Comparison of ENCODE assay signal across 8 cellular contexts in the genomic region with DNA sequence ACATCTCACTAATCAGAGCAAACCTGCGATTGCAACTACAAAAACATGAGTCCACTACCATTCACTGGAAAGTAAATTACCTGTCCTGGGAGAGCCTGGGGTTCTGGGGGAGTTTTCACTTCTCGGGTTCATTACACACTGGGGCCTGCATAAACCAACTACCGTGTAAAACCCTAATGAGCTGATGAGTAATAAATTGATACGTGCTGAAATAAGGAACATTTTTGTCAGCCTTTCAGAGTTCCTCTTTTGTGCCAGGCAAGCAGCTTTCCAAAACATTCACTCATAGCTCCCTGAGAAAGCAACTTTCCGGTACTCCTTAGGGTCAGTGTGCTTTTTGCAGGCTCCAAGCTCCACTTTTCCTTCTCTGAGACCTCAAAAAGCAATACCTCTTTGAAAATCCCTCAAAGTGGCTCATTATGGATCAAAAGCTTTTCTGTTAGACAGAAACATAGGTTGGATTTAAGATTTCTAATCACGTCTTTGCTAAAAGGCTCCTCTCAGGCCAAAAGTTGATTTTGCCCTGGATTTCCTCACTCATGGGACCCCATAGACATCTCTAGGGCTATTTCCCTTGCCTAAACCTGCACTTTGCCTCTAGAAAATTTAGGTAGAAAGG.
DNase-seq lines count a peak whose midpoint lies in the region; ATAC-seq and TF ChIP-seq lines count a peak whose summit lies in the region.

No MANE protein-coding gene starts in this region.

- no peak overlapping the region for H3K4me3 Mint-ChIP-seq in WTC11
- no peak overlapping the region for H3K4me3 Mint-ChIP-seq in natural killer cell treated with Interleukin-12 subunit alpha and Interleukin-12 subunit beta and Interleukin-15 and Interleukin-18, amount 100 ng/mL, for 72 hours

- POLR2A ChIA-PET in WTC11 (lab: Charles Lee) = no interaction called here

- no peaks in the 10 kb centered on the region for H3K27me3 Mint-ChIP-seq in WTC11 (ENCODE audit: low read depth)
- no peaks in the 10 kb centered on the region for H3K27me3 Mint-ChIP-seq in natural killer cell treated with Interleukin-12 subunit alpha and Interleukin-12 subunit beta and Interleukin-15 and Interleukin-18, amount 100 ng/mL, for 72 hours

- CTCF ChIA-PET in WTC11 (lab: Charles Lee) = interaction anchor here (1.1 kb wide), 1 partner anchor 56 kb away, joined by 3 read pairs; no protein-coding TSS in a partner anchor

- no peak for TF ChIP-seq CTCF in WTC11 (IDR thresholded peaks at IDR 0.05)

- peaks cover 33% of the 10 kb centered on the region for H3K4me1 Mint-ChIP-seq in WTC11
- peaks cover 39 to 52% of the 10 kb centered on the region in 2 donors for H3K4me1 Mint-ChIP-seq in natural killer cell treated with Interleukin-12 subunit alpha and Interleukin-12 subunit beta and Interleukin-15 and Interleukin-18, amount 100 ng/mL, for 72 hours (ENCODE audit: low read depth in 2 of 2)

- H3K27ac Mint-ChIP-seq in WTC11 = peak overlapping the region; percentile 50; the same call in 1 of the 2 replicates
- peak overlapping the region; percentile 71 to 78 for H3K27ac Mint-ChIP-seq in natural killer cell treated with Interleukin-12 subunit alpha and Interleukin-12 subunit beta and Interleukin-15 and Interleukin-18, amount 100 ng/mL, for 72 hours

- H3K36me3 Mint-ChIP-seq in WTC11 = no peaks in the 10 kb centered on the region
- H3K36me3 Mint-ChIP-seq in natural killer cell treated with Interleukin-12 subunit alpha and Interleukin-12 subunit beta and Interleukin-15 and Interleukin-18, amount 100 ng/mL, for 72 hours = peaks cover 13% of the 10 kb centered on the region

- ATAC-seq in HG03064 (IDR thresholded peaks at IDR 0.05; ENCODE audit: low read depth, unreplicated experiment) (peak; percentile 65), WTC11 (no peak)
- ATAC-seq in natural killer cell treated with Interleukin-12 subunit alpha and Interleukin-12 subunit beta and Interleukin-15 and Interleukin-18, amount 100 ng/mL, for 72 hours = peak in 1 of 2 donors; percentile 38

- no peaks in the 10 kb centered on the region for H3K9me3 Mint-ChIP-seq in WTC11
- H3K9me3 Mint-ChIP-seq in natural killer cell treated with Interleukin-12 subunit alpha and Interleukin-12 subunit beta and Interleukin-15 and Interleukin-18, amount 100 ng/mL, for 72 hours = no peaks in the 10 kb centered on the region

- peak; percentile 25 for DNase-seq in stimulated activated CD4-positive, alpha-beta T cell treated with anti-CD3 and anti-CD28 coated beads, Interleukin-4, amount 100 ng/mL, for 24 hours
- no peak for DNase-seq in stimulated activated CD4-positive, alpha-beta T cell treated with anti-CD3 and anti-CD28 coated beads, Interleukin-4, amount 100 ng/mL, for 4 hours
- DNase-seq in WTC11 (ENCODE audit: low spot score) (no peak), cerebellum (ENCODE audit: low spot score) (no peak), NCI-H187 (lab: John Stamatoyannopoulos, UW) (no peak)
- DNase-seq in natural killer cell treated with Interleukin-12 subunit alpha and Interleukin-12 subunit beta and Interleukin-15 and Interleukin-18, amount 100 ng/mL, for 72 hours (ENCODE audit: low spot score) = no peak
- no peak for DNase-seq in activated CD8-positive, alpha-beta memory T cell treated with anti-CD3 and anti-CD28 coated beads for 24 hours

TF ChIP-seq in WTC11, 78 proteins besides CTCF, POLR2A, EP300 and RAD21:
- TF ChIP-seq MYBL2 (CRISPR knock-in tag; IDR thresholded peaks at IDR 0.05) = no peak
